8 cellular contexts compared by ENCODE assay signal in the genomic region with DNA sequence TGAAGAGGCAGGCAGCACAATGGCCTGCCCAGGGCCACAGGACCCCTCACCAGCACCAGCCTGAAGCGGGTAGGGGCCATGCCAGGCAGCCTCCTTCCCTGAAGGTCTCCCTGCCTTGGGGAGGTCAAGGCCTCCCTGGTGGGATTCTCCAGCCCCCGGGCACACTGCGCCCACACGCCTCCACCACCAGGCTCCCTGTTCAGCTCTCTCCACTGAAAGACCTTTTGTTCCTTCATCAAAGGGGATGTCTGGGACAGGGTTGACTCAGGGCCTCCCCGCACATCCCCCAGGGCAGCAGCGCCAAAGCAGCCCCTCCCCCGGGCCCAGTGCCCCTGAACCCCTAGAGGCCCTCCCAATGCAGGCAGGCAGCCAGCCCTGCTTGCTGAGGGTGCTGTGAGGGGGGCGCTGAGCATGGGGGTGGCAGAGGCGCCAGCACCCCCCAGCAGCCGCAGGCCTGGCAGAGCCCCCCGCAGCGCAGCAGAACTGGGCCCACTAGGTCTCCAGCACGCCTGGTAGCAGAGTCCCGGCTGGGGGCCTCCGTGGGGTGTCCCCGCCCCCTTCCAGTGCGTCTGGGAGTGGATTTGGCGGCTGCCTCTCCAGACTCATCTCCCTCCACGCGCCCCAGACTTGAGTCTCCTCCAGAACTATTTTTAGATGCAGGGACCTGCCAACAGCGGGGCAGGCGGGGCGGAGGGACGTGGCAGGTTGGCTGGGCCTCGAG. TPM values are rescaled to one million over a fixed set of nuclear protein-coding genes. Genes with fewer than 3 reads are reported as not detected.
DNase-seq lines count a peak whose midpoint lies in the region; ATAC-seq, FAIRE-seq and TF ChIP-seq lines count a peak whose summit lies in the region.

No MANE protein-coding gene starts in this region.

- H3K4me3 ChIP-seq in foreskin fibroblast (ENCODE audit: low read depth in 1 of 2, low read length in 2 of 2) (no peak overlapping the region), pancreas (no peak overlapping the region)

- no peak for TF ChIP-seq CTCF in RWPE1 (conservative IDR thresholded peaks at IDR 0.05; ENCODE audit: low read depth)
- TF ChIP-seq CTCF in foreskin fibroblast (IDR thresholded peaks at IDR 0.05; ENCODE audit: low read depth, low read length) = no peak
- no peak for TF ChIP-seq CTCF in pancreas (IDR thresholded peaks at IDR 0.05)

- 43 to 46% methylated on average over 24 to 25 of the region's 25 CpGs for WGBS in pancreas, 2 donors

- no peak for FAIRE-seq in pancreas (lab: Jason Lieb, UNC)

- H3K4me1 ChIP-seq in pancreas = peaks cover 11 to 18% (median 14%) of the 10 kb centered on the region in 3 donors

- no peaks in the 10 kb centered on the region for H3K9me3 ChIP-seq in pancreas

- intact Hi-C loops in pancreas (cut with DNase I) = loop anchor here in 1 of 3 donors (5.0 kb wide), 1 partner anchor 144 kb away; no protein-coding TSS in a partner anchor

- no peaks in the 10 kb centered on the region for H3K27me3 ChIP-seq in pancreas

- DNase-seq in C1 segment of cervical spinal cord (lab: John Stamatoyannopoulos, UW) (peak in 13 of 14 donors; percentile 57 to 96 (median 89)), RWPE1 (ENCODE audit: low spot score) (no peak), foreskin fibroblast (peak; percentile 79 to 90), pancreas (peak in 4 of 6 donors; percentile 61 to 88 (median 73)), GOT3 (lab: John Stamatoyannopoulos, UW) (no peak)
- no peak for DNase-seq in activated effector memory CD4-positive, alpha-beta T cell treated with Interleukin-2 at 50 U/mL for 16 hours

- ATAC-seq in pancreas = peak; percentile 11 to 41 (median 32)
- no peak for ATAC-seq in GM21825 (IDR thresholded peaks at IDR 0.05; ENCODE audit: unreplicated experiment)
- no peak for ATAC-seq in HG03469 (IDR thresholded peaks at IDR 0.05; ENCODE audit: unreplicated experiment)

- H3K36me3 ChIP-seq in pancreas = peaks cover 0 to 37% (median 12%) of the 10 kb centered on the region in 3 donors

- CTCF ChIA-PET in RWPE1 (lab: Yijun Ruan, JAX) = interaction anchor here (1.1 kb wide), 1 partner anchor 147 kb away, joined by 3 read pairs; no protein-coding TSS in a partner anchor

- H3K27ac ChIP-seq in RWPE1 = peak overlapping the region; percentile 90
- H3K27ac ChIP-seq in pancreas = peak overlapping the region; percentile 2 to 74 (median 38)

- POLR2A ChIA-PET in RWPE1 (lab: Yijun Ruan, JAX; ENCODE audit: low non-redundant PET) = no interaction called here

RNA-seq across cellular contexts. Expression of a gene that starts 13.1 kb away (rescaled TPM):
- total RNA-seq in pancreas = 10 to 100 TPM; 30.1 to 56.9 (median 40.4) TPM
- 10 to 100 TPM; 60.1 to 66.7 TPM for polyA plus RNA-seq in pancreas

RNA-seq across cellular contexts. Expression of a gene that starts 19.5 kb away (rescaled TPM):
- total RNA-seq in pancreas = over 10,000 TPM; 14,339 to 37,242 (median 26,937) TPM
- over 10,000 TPM; 23,150 to 29,718 TPM for polyA plus RNA-seq in pancreas

RNA-seq across cellular contexts. Expression of a gene that starts 31.3 kb away (rescaled TPM):
- over 10,000 TPM; 36,685 to 57,899 (median 39,778) TPM for total RNA-seq in pancreas
- over 10,000 TPM; 20,002 to 30,463 TPM for polyA plus RNA-seq in pancreas

Comparison
In these comparisons a context has a peak if more than half of its experiments do, and no peak if none do; other contexts are left out.
1. DNase-seq: peak in C1 segment of cervical spinal cord (13 of 14), foreskin fibroblast (2 of 2) and pancreas (4 of 6); none in RWPE1 (single experiment), activated effector memory CD4-positive, alpha-beta T cell treated with Interleukin-2 at 50 U/mL for 16 hours (single experiment) and GOT3 (single experiment).
2. ATAC-seq: peak in pancreas (4 of 4); none in GM21825 (single experiment) and HG03469 (single experiment).